1 cellular context compared by ENCODE assay signal in the genomic region with DNA sequence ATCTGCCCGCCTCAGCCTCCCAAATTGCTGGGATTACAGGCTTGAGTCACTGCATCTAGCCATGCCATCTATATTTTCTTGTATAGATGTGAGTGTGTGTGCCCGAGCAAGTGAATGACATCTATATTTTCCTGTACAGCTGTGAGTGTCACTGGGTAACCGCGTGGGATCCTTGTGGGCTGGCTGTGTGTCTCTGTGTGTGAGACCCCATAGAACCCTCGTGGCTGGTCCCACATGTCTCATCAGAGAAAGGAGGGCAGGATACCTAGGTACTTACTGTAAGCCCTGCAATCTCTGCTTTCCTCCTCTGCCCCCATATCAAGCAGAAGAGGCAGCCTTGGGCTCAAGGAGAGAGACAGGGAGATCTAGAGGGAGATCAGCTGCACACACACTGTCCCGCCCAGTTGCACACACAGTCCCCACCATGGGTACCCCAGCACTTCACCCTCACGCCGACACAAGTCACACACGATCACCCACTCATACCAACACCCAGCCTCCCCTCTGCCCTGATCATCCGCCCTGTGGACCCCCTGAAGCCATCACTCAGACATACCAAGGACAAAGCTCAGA.
TF ChIP-seq lines count a peak whose summit lies in the region.

No MANE protein-coding gene starts in this region.

TF ChIP-seq in H1, 55 proteins besides CTCF, POLR2A, EP300 and RAD21:
- TF ChIP-seq SP1 (IDR thresholded peaks at IDR 0.05; ENCODE audit: low read depth, low read length) (no peak), POLR2AphosphoS5 (IDR thresholded peaks at IDR 0.05; ENCODE audit: low read depth, low read length) (no peak), EGR1 (IDR thresholded peaks at IDR 0.05; ENCODE audit: borderline replicate concordance, low read depth, low read length) (no peak), TBP (IDR thresholded peaks at IDR 0.05; ENCODE audit: low read depth, low read length) (no peak)
TF ChIP-seq in H1: peak in this region for 0.
